In the genomic region with DNA sequence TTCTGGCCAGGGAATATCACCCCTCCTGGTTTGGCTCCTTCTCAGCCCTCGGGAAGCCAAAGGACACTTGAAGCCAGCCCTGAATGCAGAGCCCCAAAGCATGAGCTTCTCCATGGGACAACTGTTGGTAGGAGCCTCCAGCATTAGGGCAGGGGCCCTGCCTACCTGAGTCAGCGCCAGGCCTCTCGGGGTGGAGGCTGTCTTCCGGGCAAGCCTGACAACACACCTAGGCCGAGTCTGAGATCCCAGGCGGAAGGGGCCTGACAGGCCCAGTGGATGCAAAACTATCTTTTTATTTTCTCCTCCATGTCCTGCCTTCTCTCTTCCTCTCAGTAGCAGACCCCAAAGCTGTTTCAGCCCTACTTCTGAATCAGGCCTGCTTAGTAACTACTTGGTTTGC, we compare ENCODE assay signal across 10 cellular contexts. TPM values are rescaled to one million over a fixed set of nuclear protein-coding genes. Genes with fewer than 3 reads are reported as not detected.
A peak's percentile ranks its signal among the peaks of the same experiment; 100 is the strongest.
DNase-seq lines count a peak whose midpoint lies in the region; ATAC-seq and TF ChIP-seq lines count a peak whose summit lies in the region.
"Had no signal": no experiment of that assay in that cellular context is flagged by ENCODE, and none has a peak within 500 bp of the region (broad histone marks: within the 10 kb centered on the region; RNA-seq: fewer than 3 reads in every experiment).

No MANE protein-coding gene starts in this region.

- no peak for DNase-seq in OCI-LY7 (ENCODE audit: low spot score)
- DNase-seq in effector memory CD8-positive, alpha-beta T cell: no peak
- no peak for DNase-seq in naive thymus-derived CD8-positive, alpha-beta T cell
- DNase-seq in lower leg skin (ENCODE audit: low spot score in 2 of 2): no peak
- no peak for DNase-seq in amygdala (lab: John Stamatoyannopoulos, UW)
- DNase-seq in T-helper 9 cell: no peak
- DNase-seq: COR-L47, NCI-H748 treated with DMSO at 0.1 percent for 48 hours had no signal

- no peaks in the 10 kb centered on the region for H3K9me3 Mint-ChIP-seq in effector memory CD8-positive, alpha-beta T cell
- no peaks in the 10 kb centered on the region for H3K9me3 Mint-ChIP-seq in naive thymus-derived CD8-positive, alpha-beta T cell

- H3K9me3 ChIP-seq in BLaER1 (no peaks in the 10 kb centered on the region), OCI-LY7 (ENCODE audit: low read length) (no peaks in the 10 kb centered on the region)

- H3K9ac ChIP-seq in BLaER1: no peak overlapping the region

- peaks cover 67% of the 10 kb centered on the region for H3K36me3 ChIP-seq in BLaER1
- H3K36me3 ChIP-seq in OCI-LY7 (ENCODE audit: insufficient read depth, low read length): peaks cover 52% of the 10 kb centered on the region

- intact Hi-C loops in OCI-LY7 (cut with micrococcal nuclease; ENCODE audit: unreplicated experiment): loop anchor here (5.0 kb wide), 1 partner anchor 37 kb away; no protein-coding TSS in a partner anchor
- intact Hi-C loops in lower leg skin (cut with DNase I; ENCODE audit: low total_unique reads): no loop called here

- CTCF ChIA-PET in OCI-LY7 (lab: Charles Lee; ENCODE audit: unreplicated experiment): no interaction called here

- BruUV-seq in OCI-LY7 (replicated peaks; lab: Mats Ljungman, UMichigan): no TSS peak

- no peak overlapping the region for H2AFZ ChIP-seq in OCI-LY7 (ENCODE audit: low read length)

- H3K27ac ChIP-seq in BLaER1 (peak overlapping the region; percentile 79; the same call in 1 of the 2 replicates), OCI-LY7 (ENCODE audit: low read depth, low read length, poor library complexity, severe bottlenecking) (no peak overlapping the region)

- H3K4me2 ChIP-seq in BLaER1 (peak overlapping the region; percentile 94), OCI-LY7 (ENCODE audit: low read length) (peak overlapping the region; percentile 88; the same call in 1 of the 2 replicates)

- peak overlapping the region; percentile 96 to 98 for H3K27ac Mint-ChIP-seq in effector memory CD8-positive, alpha-beta T cell
- peak overlapping the region; percentile 66 to 96 (median 94) for H3K27ac Mint-ChIP-seq in naive thymus-derived CD8-positive, alpha-beta T cell

- H3K27me3 Mint-ChIP-seq in effector memory CD8-positive, alpha-beta T cell: no peaks in the 10 kb centered on the region
- H3K27me3 Mint-ChIP-seq in naive thymus-derived CD8-positive, alpha-beta T cell: no peaks in the 10 kb centered on the region

- H3K79me2 ChIP-seq in OCI-LY7 (ENCODE audit: insufficient read depth, low read depth, low read length): peaks cover 62% of the 10 kb centered on the region

- H3K4me3 Mint-ChIP-seq in effector memory CD8-positive, alpha-beta T cell: peak overlapping the region; percentile 93 to 97
- H3K4me3 Mint-ChIP-seq in naive thymus-derived CD8-positive, alpha-beta T cell: peak overlapping the region; percentile 88 to 98 (median 94)

- H3K4me1 ChIP-seq in BLaER1 (peaks cover 47% of the 10 kb centered on the region), OCI-LY7 (ENCODE audit: insufficient read depth, low read length, poor library complexity, severe bottlenecking) (peaks cover 31% of the 10 kb centered on the region)

- H3K36me3 Mint-ChIP-seq in effector memory CD8-positive, alpha-beta T cell (ENCODE audit: insufficient read depth): peaks cover 33% of the 10 kb centered on the region
- H3K36me3 Mint-ChIP-seq in naive thymus-derived CD8-positive, alpha-beta T cell: peaks cover 0 to 22% (median 4%) of the 10 kb centered on the region in 3 donors

- no peaks in the 10 kb centered on the region for H3K9me2 ChIP-seq in OCI-LY7 (ENCODE audit: insufficient read depth, low read length)

- H3K4me1 Mint-ChIP-seq in effector memory CD8-positive, alpha-beta T cell (ENCODE audit: low read depth in 2 of 2): peaks cover 61 to 65% of the 10 kb centered on the region in 2 donors
- peaks cover 46 to 87% (median 79%) of the 10 kb centered on the region in 4 donors for H3K4me1 Mint-ChIP-seq in naive thymus-derived CD8-positive, alpha-beta T cell

- 40 to 61% methylated on average over 6 of the region's 6 CpGs for WGBS in lower leg skin, 2 donors

- H3K4me3 ChIP-seq in BLaER1 (no peak overlapping the region), OCI-LY7 (ENCODE audit: low read depth, low read length, poor library complexity, severe bottlenecking) (no peak overlapping the region), lower leg skin (ENCODE audit: low read depth, poor library complexity, severe bottlenecking) (no peak overlapping the region)

- H4K20me1 ChIP-seq in BLaER1 (peaks cover 100% of the 10 kb centered on the region), OCI-LY7 (ENCODE audit: insufficient read depth, low read length) (peaks cover 21% of the 10 kb centered on the region; the same call in 1 of the 2 replicates)

- no peak for ATAC-seq in effector memory CD8-positive, alpha-beta T cell (replicated peaks)
- no peak for ATAC-seq in naive thymus-derived CD8-positive, alpha-beta T cell
- ATAC-seq in GM18511 (IDR thresholded peaks at IDR 0.05; ENCODE audit: unreplicated experiment): no peak

- no peak for TF ChIP-seq CTCF in OCI-LY7 (conservative IDR thresholded peaks at IDR 0.05; ENCODE audit: low read length)
- no peak for TF ChIP-seq CTCF in lower leg skin (IDR thresholded peaks at IDR 0.05)

- no peak for TF ChIP-seq POLR2A in lower leg skin (IDR thresholded peaks at IDR 0.05)

- H3K27me3 ChIP-seq in BLaER1: no peaks in the 10 kb centered on the region

- POLR2A ChIA-PET in OCI-LY7 (lab: Charles Lee): no interaction called here
- POLR2A ChIA-PET in naive thymus-derived CD8-positive, alpha-beta T cell (lab: Charles Lee): interaction anchor here (0.9 to 3.8 kb wide), 5 partner anchors 9 to 50 kb away, joined by 3 to 34 read pairs (median 5); a partner anchor contains a TSS

RNA-seq across cellular contexts. Expression of a gene that starts 27.6 kb away (rescaled TPM):
- total RNA-seq in OCI-LY7 (2014; rRNA removed; shearing (Covaris generic)): 2.1 and 2.4 TPM in 2 replicates
- total RNA-seq in OCI-LY7 (2022) (2.4 and 3.2 TPM in 2 replicates), lower leg skin (under 1 TPM in 1 of 4 donors, not detected in 3; 0.16 TPM)
- not detected for total RNA-seq in naive thymus-derived CD8-positive, alpha-beta T cell
- polyA plus RNA-seq in naive thymus-derived CD8-positive, alpha-beta T cell: under 1 TPM in 1 of 3 donors, not detected in 2; 0.14 TPM

RNA-seq across cellular contexts. Expression of a gene that starts 49.5 kb away (rescaled TPM):
- total RNA-seq in OCI-LY7 (2014; rRNA removed; shearing (Covaris generic)): 24.5 and 34.5 TPM in 2 replicates
- 45.1 and 45.5 TPM in 2 replicates for total RNA-seq in OCI-LY7 (2022)
- total RNA-seq in naive thymus-derived CD8-positive, alpha-beta T cell: 10 to 100 TPM; 24.2 to 28.0 TPM
- polyA plus RNA-seq in naive thymus-derived CD8-positive, alpha-beta T cell: 10 to 100 TPM in 2 of 3 donors, 1 to 10 TPM in 1; 6.2 to 14.6 (median 11.7) TPM
- total RNA-seq in lower leg skin: 10 to 100 TPM in 1 of 4 donors, 1 to 10 TPM in 3; 3.0 to 10.2 (median 6.1) TPM

RNA-seq across cellular contexts. Expression of a gene that starts 50.4 kb away (rescaled TPM):
- total RNA-seq in OCI-LY7 (2014; rRNA removed; shearing (Covaris generic)): 20.8 and 22.7 TPM in 2 replicates
- 40.1 and 45.4 TPM in 2 replicates for total RNA-seq in OCI-LY7 (2022)
- 10 to 100 TPM; 64.8 to 74.5 TPM for total RNA-seq in naive thymus-derived CD8-positive, alpha-beta T cell
- polyA plus RNA-seq in naive thymus-derived CD8-positive, alpha-beta T cell: 10 to 100 TPM; 37.0 to 57.0 (median 40.3) TPM
- 10 to 100 TPM; 78.3 to 87.2 (median 81.2) TPM for total RNA-seq in lower leg skin
